In genomic region chrX:47523713-47524166, GRCh38 we compare ENCODE assay signal across 8 cellular contexts. TPM values are rescaled to one million over a fixed set of nuclear protein-coding genes. Genes with fewer than 3 reads are reported as not detected.
DNase-seq lines count a peak whose midpoint lies in the region; TF ChIP-seq lines count a peak whose summit lies in the region.

No MANE protein-coding gene starts in this region.

- H3K9me3 ChIP-seq in Caco-2 = no peaks in the 10 kb centered on the region
- H3K9me3 ChIP-seq in ectodermal cell (ENCODE audit: control insufficient read depth, low read length) = no peaks in the 10 kb centered on the region

- H3K4me3 ChIP-seq in Caco-2 (ENCODE audit: low read depth, low read length) (peak overlapping the region; percentile 52), KMS-11 (IDR thresholded peaks at IDR 0.05; ENCODE audit: insufficient read depth, low read depth, low read length) (no peak overlapping the region), ectodermal cell (ENCODE audit: insufficient read depth, low read depth, low read length) (peak overlapping the region; percentile 40)

- TF ChIP-seq CTCF in Caco-2 (IDR thresholded peaks at IDR 0.05; ENCODE audit: insufficient read depth in 1 of 2, low read depth in 1 of 2, low read length in 1 of 2, severe bottlenecking in 1 of 2, unreplicated experiment in 1 of 2) (no peak), KMS-11 (conservative IDR thresholded peaks at IDR 0.05; ENCODE audit: low read depth, low read length) (no peak), nephron (IDR thresholded peaks at IDR 0.05; ENCODE audit: unreplicated experiment in 3 of 3) (no peak)

- H3K27me3 ChIP-seq in Caco-2 (replicated peaks; ENCODE audit: control insufficient read depth, insufficient read depth, low read length) (no peaks in the 10 kb centered on the region), KMS-11 (ENCODE audit: insufficient read depth, low read depth) (no peaks in the 10 kb centered on the region), ectodermal cell (ENCODE audit: control insufficient read depth, insufficient read depth, low read length, poor library complexity, severe bottlenecking) (peaks cover 9% of the 10 kb centered on the region)

- H3K27ac Mint-ChIP-seq in Caco-2 (ENCODE audit: unreplicated experiment) (no peak overlapping the region), nephron (no peak overlapping the region)

- H3K36me3 ChIP-seq in Caco-2 (ENCODE audit: control insufficient read depth, insufficient read depth, low read length) = no peaks in the 10 kb centered on the region
- H3K36me3 ChIP-seq in KMS-11 (ENCODE audit: insufficient read depth) = no peaks in the 10 kb centered on the region
- H3K36me3 ChIP-seq in ectodermal cell (ENCODE audit: control insufficient read depth, insufficient read depth, low read length) = no peaks in the 10 kb centered on the region

- H3K27me3 Mint-ChIP-seq in Caco-2 (ENCODE audit: insufficient read depth, unreplicated experiment) (peaks cover 3% of the 10 kb centered on the region), nephron (ENCODE audit: low read depth) (no peaks in the 10 kb centered on the region)

- H3K4me2 ChIP-seq in KMS-11 = peak overlapping the region; percentile 51; the same call in 1 of the 2 replicates

- peak overlapping the region; percentile 68 for H3K4me3 Mint-ChIP-seq in Caco-2 (ENCODE audit: unreplicated experiment)
- H3K4me3 Mint-ChIP-seq in nephron = peak overlapping the region; percentile 77 to 82 (median 81)

- H3K27ac ChIP-seq in KMS-11 (no peak overlapping the region; the same call in 1 of the 2 replicates), ectodermal cell (ENCODE audit: insufficient read depth, low read depth, low read length, poor library complexity, severe bottlenecking) (no peak overlapping the region)

- H3K9ac ChIP-seq in KMS-11 = peak overlapping the region; percentile 74; the same call in 1 of the 2 replicates

- H3K9me3 Mint-ChIP-seq in Caco-2 (ENCODE audit: unreplicated experiment) (no peaks in the 10 kb centered on the region), nephron (peaks cover 17% of the 10 kb centered on the region)

- intact Hi-C loops in Caco-2 (cut with micrococcal nuclease; ENCODE audit: unreplicated experiment) = loop anchor here (1.0 to 5.0 kb wide), 2 partner anchors 141 to 330 kb away; partner anchors contain the start of gene UBA1

- no peaks in the 10 kb centered on the region for H3K4me1 Mint-ChIP-seq in Caco-2 (ENCODE audit: low read depth, unreplicated experiment)
- no peaks in the 10 kb centered on the region for H3K4me1 Mint-ChIP-seq in nephron

- H3K4me1 ChIP-seq in Caco-2 (no peaks in the 10 kb centered on the region), KMS-11 (ENCODE audit: low read depth, poor library complexity, severe bottlenecking) (no peaks in the 10 kb centered on the region), ectodermal cell (ENCODE audit: control insufficient read depth, insufficient read depth, low read length) (no peaks in the 10 kb centered on the region)

- H3K79me2 ChIP-seq in KMS-11 (ENCODE audit: insufficient read depth, low read depth) = no peaks in the 10 kb centered on the region

- CTCF ChIA-PET in Caco-2 (lab: Charles Lee) = interaction anchor here (0.6 to 1.6 kb wide), 6 partner anchors 26 to 379 kb away, joined by 3 to 10 read pairs (median 8); partner anchors contain the start of genes CDK16 and RBM10

- 10 to 11% methylated on average over 34 of the region's 34 CpGs for WGBS in ectodermal cell, 2 experiments

- H3K36me3 Mint-ChIP-seq in Caco-2 (ENCODE audit: insufficient read depth, unreplicated experiment) (no peaks in the 10 kb centered on the region), nephron (ENCODE audit: low read depth) (no peaks in the 10 kb centered on the region)

- H2AFZ ChIP-seq in KMS-11 (ENCODE audit: low read depth) = peak overlapping the region; percentile 82

- no peaks in the 10 kb centered on the region for H4K20me1 ChIP-seq in KMS-11 (ENCODE audit: insufficient read depth)

- DNase-seq in Caco-2 (no peak), midbrain (lab: John Stamatoyannopoulos, UW) (no peak), ureter (ENCODE audit: low spot score) (no peak), GM03348 (ENCODE audit: low spot score) (no peak), AG08396 (ENCODE audit: low spot score) (no peak)

- BruUV-seq in Caco-2 (replicated peaks; lab: Mats Ljungman, UMichigan) = no TSS peak

- POLR2A ChIA-PET in Caco-2 (lab: Charles Lee) = interaction anchor here (1.1 kb wide), 1 partner anchor 290 kb away, joined by 5 read pairs; the partner anchor contains the start of gene USP11

RNA-seq across cellular contexts. Expression of gene ARAF, which starts 37.3 kb away (rescaled TPM):
- total RNA-seq in Caco-2 (2022) = 65.4 and 68.5 TPM in 2 replicates
- polyA plus RNA-seq in ectodermal cell (2013, experiment 1 of 4) = 51.4 TPM
- polyA plus RNA-seq in ectodermal cell (2013, experiment 2 of 4) = 51.6 TPM
- 42.9 TPM for polyA plus RNA-seq in ectodermal cell (2013, experiment 3 of 4)
- 41.3 TPM for polyA plus RNA-seq in ectodermal cell (2013, experiment 4 of 4)
- 68.5 TPM for total RNA-seq in ureter

RNA-seq across cellular contexts. Expression of gene ZNF41, which starts 40.7 kb away (rescaled TPM):
- total RNA-seq in Caco-2 (2022) (5.1 and 6.6 TPM in 2 replicates), ureter (15.7 TPM)
- 6.0 TPM for polyA plus RNA-seq in ectodermal cell (2013, experiment 1 of 4)
- 5.0 TPM for polyA plus RNA-seq in ectodermal cell (2013, experiment 2 of 4)
- polyA plus RNA-seq in ectodermal cell (2013, experiment 3 of 4) = 4.0 TPM
- 3.8 TPM for polyA plus RNA-seq in ectodermal cell (2013, experiment 4 of 4)

RNA-seq across cellular contexts. Expression of gene TIMP1, which starts 58.5 kb away (rescaled TPM):
- 3.9 and 5.0 TPM in 2 replicates for total RNA-seq in Caco-2 (2022)
- 66.8 TPM for polyA plus RNA-seq in ectodermal cell (2013, experiment 1 of 4)
- polyA plus RNA-seq in ectodermal cell (2013, experiment 2 of 4) = 81.5 TPM
- polyA plus RNA-seq in ectodermal cell (2013, experiment 3 of 4) = 69.9 TPM
- 88.3 TPM for polyA plus RNA-seq in ectodermal cell (2013, experiment 4 of 4)
- total RNA-seq in ureter = 279 TPM

Comparison
In these comparisons a context has a peak if more than half of its experiments do, and no peak if none do; other contexts are left out.
1. RNA of gene TIMP1, which starts 58.5 kb away (total RNA-seq): 279 TPM in ureter (single experiment); 3.9 to 5.0 TPM in Caco-2; every median in the first group is over 10 times any median in the second.